ENCODE assay signal across 16 cellular contexts in genomic region chr5:74199436-74200210, GRCh38.
DNase-seq lines count a peak whose midpoint lies in the region; ATAC-seq, FAIRE-seq and TF ChIP-seq lines count a peak whose summit lies in the region.
"Had no signal": no experiment of that assay in that cellular context is flagged by ENCODE, and none has a peak within 500 bp of the region (broad histone marks: within the 10 kb centered on the region; RNA-seq: fewer than 3 reads in every experiment).

No MANE protein-coding gene starts in this region.

- H3K36me3 ChIP-seq in SJCRH30 (no peaks in the 10 kb centered on the region), suprapubic skin (no peaks in the 10 kb centered on the region)
- H3K36me3 ChIP-seq: Peyer's patch had no signal

- no peaks in the 10 kb centered on the region for H3K9me3 ChIP-seq in SJCRH30 (replicated peaks)
- no peaks in the 10 kb centered on the region for H3K9me3 ChIP-seq in suprapubic skin
- H3K9me3 ChIP-seq: Peyer's patch had no signal

- H3K4me3 ChIP-seq in AG04449 (ENCODE audit: low read depth, low read length): no peak overlapping the region
- no peak overlapping the region for H3K4me3 ChIP-seq in SJCRH30
- H3K4me3 ChIP-seq in suprapubic skin: no peak overlapping the region
- H3K4me3 ChIP-seq: Peyer's patch had no signal

- H3K4me3 Mint-ChIP-seq in natural killer cell treated with Interleukin-12 subunit alpha and Interleukin-12 subunit beta and Interleukin-15 and Interleukin-18, amount 100 ng/mL, for 72 hours: no peak overlapping the region
- H3K4me3 Mint-ChIP-seq: activated CD8-positive, alpha-beta memory T cell treated with anti-CD3 and anti-CD28 coated beads, Interleukin-2, amount 10 ng/mL, durations not matched to agents 7 days and 5 days; memory B cell; stimulated activated naive CD8-positive, alpha-beta T cell treated with anti-CD3 and anti-CD28 coated beads, Interleukin-15, Interleukin-2, amounts not matched to agents 100 ng/mL and 50 ng/mL, for 24 hours had no signal

- H3K27ac Mint-ChIP-seq in natural killer cell treated with Interleukin-12 subunit alpha and Interleukin-12 subunit beta and Interleukin-15 and Interleukin-18, amount 100 ng/mL, for 72 hours: no peak overlapping the region
- H3K27ac Mint-ChIP-seq: activated CD8-positive, alpha-beta memory T cell treated with anti-CD3 and anti-CD28 coated beads, Interleukin-2, amount 10 ng/mL, durations not matched to agents 7 days and 5 days; memory B cell; stimulated activated naive CD8-positive, alpha-beta T cell treated with anti-CD3 and anti-CD28 coated beads, Interleukin-15, Interleukin-2, amounts not matched to agents 100 ng/mL and 50 ng/mL, for 24 hours had no signal

- H3K4me1 Mint-ChIP-seq in natural killer cell treated with Interleukin-12 subunit alpha and Interleukin-12 subunit beta and Interleukin-15 and Interleukin-18, amount 100 ng/mL, for 72 hours (ENCODE audit: low read depth in 2 of 2): no peaks in the 10 kb centered on the region
- H3K4me1 Mint-ChIP-seq: memory B cell had no signal

- no peaks in the 10 kb centered on the region for H3K36me3 Mint-ChIP-seq in natural killer cell treated with Interleukin-12 subunit alpha and Interleukin-12 subunit beta and Interleukin-15 and Interleukin-18, amount 100 ng/mL, for 72 hours
- H3K36me3 Mint-ChIP-seq: activated CD8-positive, alpha-beta memory T cell treated with anti-CD3 and anti-CD28 coated beads, Interleukin-2, amount 10 ng/mL, durations not matched to agents 7 days and 5 days; memory B cell had no signal

- no peak for ATAC-seq in natural killer cell treated with Interleukin-12 subunit alpha and Interleukin-12 subunit beta and Interleukin-15 and Interleukin-18, amount 100 ng/mL, for 72 hours
- no peak for ATAC-seq in HG03196 (IDR thresholded peaks at IDR 0.05; ENCODE audit: unreplicated experiment)
- no peak for ATAC-seq in HG03159 (IDR thresholded peaks at IDR 0.05; ENCODE audit: unreplicated experiment)

- 84% methylated on average over 7 of the region's 7 CpGs for WGBS in suprapubic skin

- H3K27me3 ChIP-seq in SJCRH30: no peaks in the 10 kb centered on the region
- H3K27me3 ChIP-seq in suprapubic skin: no peaks in the 10 kb centered on the region
- H3K27me3 ChIP-seq: Peyer's patch had no signal

- H3K27me3 Mint-ChIP-seq in natural killer cell treated with Interleukin-12 subunit alpha and Interleukin-12 subunit beta and Interleukin-15 and Interleukin-18, amount 100 ng/mL, for 72 hours: peaks cover 8 to 11% of the 10 kb centered on the region in 2 donors

- no peak for TF ChIP-seq CTCF in AG04449 (IDR thresholded peaks at IDR 0.05; ENCODE audit: insufficient read depth, low read length, missing control alignments)
- no peak for TF ChIP-seq CTCF in suprapubic skin (IDR thresholded peaks at IDR 0.05)

- no peak for TF ChIP-seq POLR2A in suprapubic skin (IDR thresholded peaks at IDR 0.05)

- DNase-seq in AG04449 (ENCODE audit: low read depth, low spot score) (peak; percentile 40), GM18507 (ENCODE audit: extremely low spot score, insufficient read length, low read depth) (no peak), SJCRH30 (no peak), glomerular visceral epithelial cell (ENCODE audit: extremely low spot score) (peak; percentile 36), suprapubic skin (ENCODE audit: low spot score in 2 of 2) (no peak)
- DNase-seq in natural killer cell treated with Interleukin-12 subunit alpha and Interleukin-12 subunit beta and Interleukin-15 and Interleukin-18, amount 100 ng/mL, for 72 hours (ENCODE audit: low spot score): no peak
- DNase-seq: activated gamma-delta T cell treated with Interleukin-2 at 50 U/mL for 16 hours, DMS 273 treated with DMSO at 0.1 percent for 48 hours, NCI-H1048, nucleus accumbens, Peyer's patch had no signal

- H3K27ac ChIP-seq in SJCRH30 (peak overlapping the region; percentile 81), suprapubic skin (no peak overlapping the region)
- H3K27ac ChIP-seq: Peyer's patch had no signal

- no peaks in the 10 kb centered on the region for H3K9me3 Mint-ChIP-seq in natural killer cell treated with Interleukin-12 subunit alpha and Interleukin-12 subunit beta and Interleukin-15 and Interleukin-18, amount 100 ng/mL, for 72 hours
- H3K9me3 Mint-ChIP-seq: memory B cell; stimulated activated naive CD8-positive, alpha-beta T cell treated with anti-CD3 and anti-CD28 coated beads, Interleukin-15, Interleukin-2, amounts not matched to agents 100 ng/mL and 50 ng/mL, for 24 hours had no signal

- peak; percentile 39 for FAIRE-seq in GM18507 (lab: Jason Lieb, UNC)

- TF ChIP-seq EP300 in suprapubic skin (IDR thresholded peaks at IDR 0.05): no peak

- POLR2A ChIA-PET in AG04449 (lab: Yijun Ruan, JAX): interaction anchor here (1.0 kb wide), 1 partner anchor 441 kb away, joined by 4 read pairs; the partner anchor contains the start of gene ENC1

- peaks cover 40% of the 10 kb centered on the region for H3K4me1 ChIP-seq in SJCRH30
- peaks cover 18% of the 10 kb centered on the region for H3K4me1 ChIP-seq in suprapubic skin

- CTCF ChIA-PET in AG04449 (lab: Yijun Ruan, JAX): interaction anchor here (1.0 to 1.4 kb wide), 2 partner anchors 11 to 297 kb away, joined by 3 to 5 read pairs; no protein-coding TSS in a partner anchor

Comparison
In these comparisons a context has a peak if more than half of its experiments do, and no peak if none do; other contexts are left out.
1. DNase-seq: peak in AG04449 (single experiment) and glomerular visceral epithelial cell (single experiment); none in GM18507 (single experiment), SJCRH30 (0 of 2), suprapubic skin (0 of 2) and natural killer cell treated with Interleukin-12 subunit alpha and Interleukin-12 subunit beta and Interleukin-15 and Interleukin-18, amount 100 ng/mL, for 72 hours (single experiment).